ENCODE assay signal across 1 cellular context in genomic region chr20:63501818-63502670, GRCh38.
TF ChIP-seq lines count a peak whose summit lies in the region.

No MANE protein-coding gene starts in this region.

TF ChIP-seq in H1, 55 proteins besides CTCF, POLR2A, EP300 and RAD21:
- TF ChIP-seq, protein P1, sequence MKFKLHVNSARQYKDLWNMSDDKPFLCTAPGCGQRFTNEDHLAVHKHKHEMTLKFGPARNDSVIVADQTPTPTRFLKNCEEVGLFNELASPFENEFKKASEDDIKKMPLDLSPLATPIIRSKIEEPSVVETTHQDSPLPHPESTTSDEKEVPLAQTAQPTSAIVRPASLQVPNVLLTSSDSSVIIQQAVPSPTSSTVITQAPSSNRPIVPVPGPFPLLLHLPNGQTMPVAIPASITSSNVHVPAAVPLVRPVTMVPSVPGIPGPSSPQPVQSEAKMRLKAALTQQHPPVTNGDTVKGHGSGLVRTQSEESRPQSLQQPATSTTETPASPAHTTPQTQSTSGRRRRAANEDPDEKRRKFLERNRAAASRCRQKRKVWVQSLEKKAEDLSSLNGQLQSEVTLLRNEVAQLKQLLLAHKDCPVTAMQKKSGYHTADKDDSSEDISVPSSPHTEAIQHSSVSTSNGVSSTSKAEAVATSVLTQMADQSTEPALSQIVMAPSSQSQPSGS (IDR thresholded peaks at IDR 0.05; ENCODE audit: low read length) = peak; percentile 98; the same call in 1 of the 2 replicates
- TF ChIP-seq CREB1 (IDR thresholded peaks at IDR 0.05) (peak; percentile 67), BCL11A (IDR thresholded peaks at IDR 0.05; ENCODE audit: low read depth in 2 of 2, low read length in 2 of 2) (no peak), JUND (IDR thresholded peaks at IDR 0.05; ENCODE audit: low read length) (peak; percentile 88), TAF1 (IDR thresholded peaks at IDR 0.05; ENCODE audit: low read depth, low read length) (no peak), TCF12 (IDR thresholded peaks at IDR 0.05; ENCODE audit: low read depth, low read length) (no peak), SIRT6 (IDR thresholded peaks at IDR 0.05; ENCODE audit: low read length) (no peak), KDM1A (IDR thresholded peaks at IDR 0.05; ENCODE audit: borderline replicate concordance, low read length) (peak; percentile 80; the same call in 1 of the 2 replicates), ZNF274 (IDR thresholded peaks at IDR 0.05; ENCODE audit: borderline replicate concordance, extremely low read depth, low read length) (no peak), HDAC2 (IDR thresholded peaks at IDR 0.05; ENCODE audit: borderline replicate concordance in 1 of 2, low read depth in 2 of 2, low read length in 2 of 2) (0 out of 4 replicates have a peak, but pooled peaks of 1 of the 2 experiments have one; percentile 12), SP1 (IDR thresholded peaks at IDR 0.05; ENCODE audit: low read depth, low read length) (no peak)
- TF ChIP-seq, protein P2, sequence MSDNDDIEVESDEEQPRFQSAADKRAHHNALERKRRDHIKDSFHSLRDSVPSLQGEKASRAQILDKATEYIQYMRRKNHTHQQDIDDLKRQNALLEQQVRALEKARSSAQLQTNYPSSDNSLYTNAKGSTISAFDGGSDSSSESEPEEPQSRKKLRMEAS (IDR thresholded peaks at IDR 0.05) = 0 out of 2 replicates have a peak, but pooled peaks have one; percentile 3
